In genomic region chr7:136527554-136527953, GRCh38 we compare ENCODE assay signal across 28 cellular contexts.
"Had no signal": no experiment of that assay in that cellular context is flagged by ENCODE, and none has a peak within 500 bp of the region (broad histone marks: within the 10 kb centered on the region; RNA-seq: fewer than 3 reads in every experiment).

No MANE protein-coding gene starts in this region.

- H3K36me3 Mint-ChIP-seq: activated naive CD4-positive, alpha-beta T cell treated with anti-CD3 and anti-CD28 coated beads, Interleukin-2, amount 50 U/mL, for 24 hours; activated naive CD8-positive, alpha-beta T cell treated with anti-CD3 and anti-CD28 coated beads for 36 hours had no signal

- H3K4me1 Mint-ChIP-seq: activated B cell treated with CpG ODN at 0.5 μM for 24 hours; activated naive CD4-positive, alpha-beta T cell treated with anti-CD3 and anti-CD28 coated beads, Interleukin-2, amount 50 U/mL, for 24 hours; activated naive CD8-positive, alpha-beta T cell treated with anti-CD3 and anti-CD28 coated beads for 36 hours; activated naive CD8-positive, alpha-beta T cell treated with anti-CD3 and anti-CD28 coated beads, Interleukin-2, amount 50 U/mL, for 24 hours; activated T-helper 17 cell treated with anti-CD3 and anti-CD28 coated beads, Interleukin-2, amount 50 U/mL, for 72 hours; central memory CD8-positive, alpha-beta T cell; endodermal cell; T-helper 17 cell had no signal

- H3K9me3 ChIP-seq: adrenal gland had no signal

- H3K27ac Mint-ChIP-seq: activated B cell treated with CpG ODN at 0.5 μM for 24 hours; activated CD8-positive, alpha-beta T cell treated with anti-CD3 and anti-CD28 coated beads for 36 hours; activated naive CD4-positive, alpha-beta T cell treated with anti-CD3 and anti-CD28 coated beads for 36 hours; activated naive CD4-positive, alpha-beta T cell treated with anti-CD3 and anti-CD28 coated beads, Interleukin-2, amount 50 U/mL, for 24 hours; activated naive CD8-positive, alpha-beta T cell treated with anti-CD3 and anti-CD28 coated beads for 36 hours; activated naive CD8-positive, alpha-beta T cell treated with anti-CD3 and anti-CD28 coated beads, Interleukin-2, amount 50 U/mL, for 24 hours; activated T-helper 17 cell treated with anti-CD3 and anti-CD28 coated beads, Interleukin-2, amount 50 U/mL, for 72 hours; dendritic cell treated with granulocyte-macrophage colony-stimulating factor and Interleukin-4, amounts not matched to agents 40 ng/mL and 50 ng/mL, for 4 days; endodermal cell; T-helper 17 cell; T-helper 2 cell treated with Interferon-gamma antibody and Interleukin-4, amounts not matched to agents 5 μg/mL and 100 μg/mL, for 36 hours had no signal

- H3K27ac ChIP-seq: adrenal gland, brain microvascular endothelial cell, coronary artery, dorsolateral prefrontal cortex, WERI-Rb-1 had no signal

- H3K27me3 ChIP-seq: adrenal gland, brain microvascular endothelial cell had no signal

- H3K4me3 Mint-ChIP-seq: activated B cell treated with CpG ODN at 0.5 μM for 24 hours; activated CD8-positive, alpha-beta T cell treated with anti-CD3 and anti-CD28 coated beads for 36 hours; activated naive CD4-positive, alpha-beta T cell treated with anti-CD3 and anti-CD28 coated beads for 36 hours; activated naive CD4-positive, alpha-beta T cell treated with anti-CD3 and anti-CD28 coated beads, Interleukin-2, amount 50 U/mL, for 24 hours; activated naive CD8-positive, alpha-beta T cell treated with anti-CD3 and anti-CD28 coated beads for 36 hours; activated naive CD8-positive, alpha-beta T cell treated with anti-CD3 and anti-CD28 coated beads, Interleukin-2, amount 50 U/mL, for 24 hours; activated T-cell treated with anti-CD3 and anti-CD28 coated beads, Interleukin-2, amount 50 U/mL, for 4 hours; activated T-helper 17 cell treated with anti-CD3 and anti-CD28 coated beads, Interleukin-2, amount 50 U/mL, for 72 hours; central memory CD8-positive, alpha-beta T cell; dendritic cell treated with granulocyte-macrophage colony-stimulating factor and Interleukin-4, amounts not matched to agents 40 ng/mL and 50 ng/mL, for 4 days; endodermal cell; T-helper 17 cell; T-helper 2 cell treated with Interferon-gamma antibody and Interleukin-4, amounts not matched to agents 5 μg/mL and 100 μg/mL, for 36 hours had no signal

- H3K4me3 ChIP-seq: adrenal gland, coronary artery, dorsolateral prefrontal cortex had no signal

- DNase-seq: activated B cell treated with CpG ODN at 0.5 μM for 24 hours; activated CD4-positive, alpha-beta T cell treated with anti-CD3 and anti-CD28 coated beads for 48 hours; activated CD4-positive, alpha-beta T cell treated with anti-CD3 and anti-CD28 coated beads, Interleukin-2, amount 50 U/mL, for 1 hour; activated CD4-positive, alpha-beta T cell treated with anti-CD3 and anti-CD28 coated beads, Interleukin-2, amount 50 U/mL, for 48 hours; activated CD8-positive, alpha-beta memory T cell treated with anti-CD3 and anti-CD28 coated beads for 24 hours; activated CD8-positive, alpha-beta T cell treated with anti-CD3 and anti-CD28 coated beads for 36 hours; activated effector memory CD4-positive, alpha-beta T cell treated with Interleukin-2 at 50 U/mL for 16 hours; activated naive CD4-positive, alpha-beta T cell treated with anti-CD3 and anti-CD28 coated beads for 36 hours; activated naive CD8-positive, alpha-beta T cell treated with anti-CD3 and anti-CD28 coated beads for 36 hours; activated naive CD8-positive, alpha-beta T cell treated with anti-CD3 and anti-CD28 coated beads, Interleukin-2, amount 50 U/mL, for 24 hours; activated T-cell treated with anti-CD3 and anti-CD28 coated beads, Interleukin-2, amount 50 U/mL, for 4 hours; adrenal gland; amygdala; dorsolateral prefrontal cortex; effector memory CD4-positive, alpha-beta T cell; endodermal cell; T-helper 1 cell; T-helper 17 cell; WERI-Rb-1 had no signal

- H3K36me3 ChIP-seq: adrenal gland, brain microvascular endothelial cell, WERI-Rb-1 had no signal

- ATAC-seq: activated CD4-positive, CD25-positive, alpha-beta regulatory T cell treated with anti-CD3 and anti-CD28 coated beads, Interleukin-2, amount 50 U/mL, for 24 hours; activated CD8-positive, alpha-beta T cell treated with anti-CD3 and anti-CD28 coated beads for 36 hours; activated naive CD8-positive, alpha-beta T cell treated with anti-CD3 and anti-CD28 coated beads, Interleukin-2, amount 50 U/mL, for 24 hours; activated T-cell treated with anti-CD3 and anti-CD28 coated beads, Interleukin-2, amount 50 U/mL, for 4 hours; esophagus mucosa; T-helper 17 cell had no signal

- H3K27me3 Mint-ChIP-seq: activated B cell treated with CpG ODN at 0.5 μM for 24 hours; activated CD8-positive, alpha-beta T cell treated with anti-CD3 and anti-CD28 coated beads for 36 hours; activated naive CD4-positive, alpha-beta T cell treated with anti-CD3 and anti-CD28 coated beads, Interleukin-2, amount 50 U/mL, for 24 hours; activated naive CD8-positive, alpha-beta T cell treated with anti-CD3 and anti-CD28 coated beads for 36 hours; activated naive CD8-positive, alpha-beta T cell treated with anti-CD3 and anti-CD28 coated beads, Interleukin-2, amount 50 U/mL, for 24 hours; activated T-helper 17 cell treated with anti-CD3 and anti-CD28 coated beads, Interleukin-2, amount 50 U/mL, for 72 hours; central memory CD8-positive, alpha-beta T cell; dendritic cell treated with granulocyte-macrophage colony-stimulating factor and Interleukin-4, amounts not matched to agents 40 ng/mL and 50 ng/mL, for 4 days; T-helper 17 cell had no signal

- H3K9me3 Mint-ChIP-seq: endodermal cell had no signal

- H3K4me1 ChIP-seq: adrenal gland had no signal
